In the genomic region with DNA sequence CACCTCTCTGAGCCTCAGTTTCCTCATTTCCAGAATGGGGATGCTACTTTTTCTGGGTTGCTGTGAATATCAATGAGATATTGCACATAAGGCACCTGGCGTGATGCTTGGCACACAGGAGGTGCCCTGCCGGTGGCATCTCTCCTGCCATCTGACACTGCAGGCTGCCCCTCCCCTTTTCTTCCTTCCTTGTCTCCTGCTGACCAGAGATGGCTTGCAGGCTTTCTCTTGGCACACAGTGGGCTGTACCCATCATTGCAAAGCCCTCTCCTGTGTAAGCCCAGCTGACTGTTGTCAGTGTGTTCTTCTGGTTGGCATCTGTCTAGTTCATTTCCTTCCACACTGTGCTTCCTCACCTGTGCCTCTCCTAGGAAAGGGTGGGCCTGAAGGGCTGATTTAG, we compare ENCODE assay signal across 20 cellular contexts.
DNase-seq lines count a peak whose midpoint lies in the region; ATAC-seq and TF ChIP-seq lines count a peak whose summit lies in the region.
"Had no signal": no experiment of that assay in that cellular context is flagged by ENCODE, and none has a peak within 500 bp of the region (broad histone marks: within the 10 kb centered on the region; RNA-seq: fewer than 3 reads in every experiment).

No MANE protein-coding gene starts in this region.

- H3K18ac ChIP-seq in H9 (ENCODE audit: insufficient read length, low read depth, low read length), result no peak overlapping the region

- no peaks in the 10 kb centered on the region for H4K20me1 ChIP-seq in H9 (ENCODE audit: control insufficient read depth, insufficient read depth, insufficient read length)

- in situ Hi-C loops in G401 (cut with HindIII; ENCODE audit: low sequenced_read_pairs), result no loop called here

- no peak overlapping the region for H3K14ac ChIP-seq in H9 (ENCODE audit: insufficient read depth, low read length)

- H3K27me3 Mint-ChIP-seq in H9 (ENCODE audit: low read depth), result peaks cover 7% of the 10 kb centered on the region

- no peak overlapping the region for H2BK20ac ChIP-seq in H9 (ENCODE audit: low read depth, low read length, poor library complexity, severe bottlenecking)

- H3K27me3 ChIP-seq in H9 (ENCODE audit: insufficient read depth, low read length), result no peaks in the 10 kb centered on the region

- H2BK120ac ChIP-seq in H9 (ENCODE audit: low read depth, low read length, poor library complexity, severe bottlenecking), result no peak overlapping the region

- no peaks in the 10 kb centered on the region for H3K4me1 ChIP-seq in H9 (ENCODE audit: insufficient read depth, low read length)
- H3K4me1 ChIP-seq: A549 had no signal

- no peak overlapping the region for H3K23ac ChIP-seq in H9 (ENCODE audit: insufficient read length, low read depth, low read length)

- no CpG with 5 or more reads among the region's 2 CpGs for WGBS in H9 (ENCODE audit: extremely low coverage, insufficient read length, low lambda C conversion rate)

- H3K23me2 ChIP-seq in H9 (ENCODE audit: insufficient read length, low read depth, low read length, poor library complexity, severe bottlenecking), result no peaks in the 10 kb centered on the region

- H2AFZ ChIP-seq in H9 (ENCODE audit: low read length), result no peak overlapping the region
- H2AFZ ChIP-seq: GM23338 had no signal

- no peak overlapping the region for H4K8ac ChIP-seq in H9 (replicated peaks; ENCODE audit: insufficient read length, low read depth, low read length)

- H3K9ac ChIP-seq in H9 (ENCODE audit: extremely low read depth, insufficient read length, low read length), result no peak overlapping the region

- no peaks in the 10 kb centered on the region for H3K9me3 ChIP-seq in H9 (ENCODE audit: control insufficient read depth, low read depth, low read length)

- no peak overlapping the region for H3K4me3 Mint-ChIP-seq in H9
- H3K4me3 Mint-ChIP-seq: CD4-positive, alpha-beta T cell; GM23338; HFFc6 had no signal

- no peak overlapping the region for H3K27ac ChIP-seq in H9 (ENCODE audit: insufficient read length, low read depth, low read length)
- H3K27ac ChIP-seq: 22Rv1, A549, C4-2B, HL-60 had no signal

- H3K4ac ChIP-seq in H9 (ENCODE audit: low read depth, low read length), result no peak overlapping the region

- no peaks in the 10 kb centered on the region; a peak in 1 of 5 replicates for H3K9me3 Mint-ChIP-seq in H9
- H3K9me3 Mint-ChIP-seq: CD4-positive, alpha-beta T cell had no signal

- H3K4me2 ChIP-seq in H9 (ENCODE audit: insufficient read depth, insufficient read length, low read length), result no peak overlapping the region
- H3K4me2 ChIP-seq: A549, GM23338 had no signal

- H3T11ph ChIP-seq in H9 (ENCODE audit: low read length), result no peak overlapping the region

- H3K27ac Mint-ChIP-seq in H9, result no peak overlapping the region
- H3K27ac Mint-ChIP-seq: CD4-positive, alpha-beta T cell; GM23338; HFFc6 had no signal

- no peak overlapping the region for H2AK5ac ChIP-seq in H9 (ENCODE audit: insufficient read length, low read length)

- no peak overlapping the region for H2BK12ac ChIP-seq in H9 (ENCODE audit: insufficient read length, low read depth, low read length)

- no peak for ATAC-seq in stimulated activated naive CD8-positive, alpha-beta T cell treated with anti-CD3 and anti-CD28 coated beads, Interleukin-15, Interleukin-2, amounts not matched to agents 100 U/mL and 50 U/mL, for 24 hours
- ATAC-seq: A549, GM23338, HCT116 had no signal

- H2BK5ac ChIP-seq in H9 (ENCODE audit: insufficient read length, low read length), result no peak overlapping the region

- DNase-seq in NCI-H2171 treated with DMSO at 0.1 percent for 48 hours (lab: John Stamatoyannopoulos, UW), result peak; percentile 20
- DNase-seq in NCI-H2171 (lab: John Stamatoyannopoulos, UW), result no peak
- peak; percentile 93 for DNase-seq in G401 (ENCODE audit: low spot score)
- peak; percentile 74 for DNase-seq in cerebellum (ENCODE audit: low spot score)
- peak; percentile 8 for DNase-seq in pons (ENCODE audit: low spot score)
- no peak for DNase-seq in H9
- DNase-seq in stimulated activated naive CD8-positive, alpha-beta T cell treated with anti-CD3 and anti-CD28 coated beads, Interleukin-15, Interleukin-2, amounts not matched to agents 100 U/mL and 50 U/mL, for 24 hours, result no peak
- no peak for DNase-seq in central memory CD4-positive, alpha-beta T cell
- DNase-seq: AML-193; CD4-positive, alpha-beta T cell; DMS153; DMS79; GF-D8; HFFc6 had no signal

- no peaks in the 10 kb centered on the region for H3K79me1 ChIP-seq in H9 (ENCODE audit: insufficient read depth, low read depth, low read length, poor library complexity, severe bottlenecking)

- no peak overlapping the region for H2BK15ac ChIP-seq in H9 (ENCODE audit: low read depth, low read length)

- no peaks in the 10 kb centered on the region for H3K79me2 ChIP-seq in H9 (ENCODE audit: insufficient read depth, low read length)

- H3K36me3 Mint-ChIP-seq in H9 (ENCODE audit: insufficient read depth in 1 of 3, low read depth in 3 of 3), result no peaks in the 10 kb centered on the region

- no peak overlapping the region for H3K56ac ChIP-seq in H9 (ENCODE audit: insufficient read length, low read depth, low read length)

- no peak overlapping the region for H4K5ac ChIP-seq in H9 (ENCODE audit: insufficient read length, low read depth, low read length)

- TF ChIP-seq CTCF in H9 (conservative IDR thresholded peaks at IDR 0.05), result no peak

- H4K91ac ChIP-seq in H9 (ENCODE audit: insufficient read length, low read depth, low read length), result no peak overlapping the region

- no peaks in the 10 kb centered on the region for H3K4me1 Mint-ChIP-seq in H9
- H3K4me1 Mint-ChIP-seq: GM23338 had no signal

Comparison
In these comparisons a context has a peak if more than half of its experiments do, and no peak if none do; other contexts are left out.
1. DNase-seq: peak in NCI-H2171 treated with DMSO at 0.1 percent for 48 hours (single experiment), G401 (single experiment), cerebellum (single experiment) and pons (single experiment); none in NCI-H2171 (single experiment), H9 (single experiment), stimulated activated naive CD8-positive, alpha-beta T cell treated with anti-CD3 and anti-CD28 coated beads, Interleukin-15, Interleukin-2, amounts not matched to agents 100 U/mL and 50 U/mL, for 24 hours (single experiment) and central memory CD4-positive, alpha-beta T cell (single experiment).